ENCODE assay signal across 8 cellular contexts in genomic region chr15:42495361-42496212, GRCh38. TPM values are rescaled to one million over a fixed set of nuclear protein-coding genes. Genes with fewer than 3 reads are reported as not detected.
DNase-seq lines count a peak whose midpoint lies in the region; ATAC-seq lines count a peak whose summit lies in the region.

TSS of gene SNAP23 (plus strand) at chr15:42495634. CDS start at chr15:42511847, 16,213 bp downstream.

- ATAC-seq in GM19025 (IDR thresholded peaks at IDR 0.05; ENCODE audit: low read depth, unreplicated experiment) (peak; percentile 83), HG03342 (IDR thresholded peaks at IDR 0.05; ENCODE audit: unreplicated experiment) (peak; percentile 76)

- DNase-seq in AG08396 (ENCODE audit: low spot score) = peak; percentile 97
- peak; percentile 86 for DNase-seq in NCI-H460 (ENCODE audit: extremely low read depth, low read depth)
- peak; percentile 85 for DNase-seq in activated CD4-positive, CD25-positive, alpha-beta regulatory T cell treated with anti-CD3 and anti-CD28 coated beads, Interleukin-2, amount 50 U/mL, for 72 hours
- DNase-seq in cerebellar cortex (ENCODE audit: low spot score) = peak; percentile 96
- DNase-seq in islet precursor cell = peak; percentile 98
- DNase-seq in stimulated activated CD4-positive, alpha-beta T cell treated with anti-CD3 and anti-CD28 coated beads, Interleukin-12 subunit alpha, Interleukin-12 subunit beta, amount 100 ng/mL, for 4 hours = peak; percentile 74

RNA-seq across cellular contexts. Expression of gene SNAP23, which starts in this region (rescaled TPM):
- 31.6 and 37.9 TPM in 2 replicates for total RNA-seq in NCI-H460 (2014; rRNA removed; shearing (Covaris generic))
- 24.1 and 25.2 TPM in 2 replicates for polyA plus RNA-seq in NCI-H460 (2014; cell fraction: nucleus; rRNA removed)

Comparison
In these comparisons a context has a peak if more than half of its experiments do, and no peak if none do; other contexts are left out.
1. Peak in every context shown above with its lines: DNase-seq and ATAC-seq.